Comparison of ENCODE assay signal across 28 cellular contexts in genomic region chr2:178265851-178266250, GRCh38.
"Had no signal": no experiment of that assay in that cellular context is flagged by ENCODE, and none has a peak within 500 bp of the region (broad histone marks: within the 10 kb centered on the region; RNA-seq: fewer than 3 reads in every experiment).

No MANE protein-coding gene starts in this region.

- H3K36me3 Mint-ChIP-seq: immature natural killer cell, naive B cell had no signal

- H2AFZ ChIP-seq: parathyroid adenoma had no signal

- DNase-seq: activated CD4-positive, alpha-beta memory T cell treated with anti-CD3 and anti-CD28 coated beads, Interleukin-2, amount 10 ng/mL, durations not matched to agents 7 days and 5 days; activated CD4-positive, alpha-beta T cell treated with anti-CD3 and anti-CD28 coated beads for 1 hour; activated CD4-positive, alpha-beta T cell treated with anti-CD3 and anti-CD28 coated beads, Interleukin-2, amount 10 ng/mL, durations not matched to agents 7 days and 5 days; activated CD8-positive, alpha-beta memory T cell treated with anti-CD3 and anti-CD28 coated beads, Interleukin-2, amount 50 U/mL, for 48 hours; activated gamma-delta T cell treated with Interleukin-2 at 50 U/mL for 16 hours; activated naive CD4-positive, alpha-beta T cell treated with anti-CD3 and anti-CD28 coated beads, Interleukin-2, amount 50 U/mL, for 16 hours; activated T-cell treated with anti-CD3 and anti-CD28 coated beads, Interleukin-2, amount 50 U/mL, for 24 hours; amniotic stem cell; brain microvascular endothelial cell; foreskin fibroblast; heart left ventricle; hypothalamus; immature natural killer cell; kidney; left colon; mammary epithelial cell; naive B cell; nucleus accumbens; spleen; stimulated activated naive CD4-positive, alpha-beta T cell; T-helper 9 cell; transverse colon had no signal

- FAIRE-seq: astrocyte, endothelial cell of umbilical vein, kidney, TTC549 had no signal

- H3K27me3 Mint-ChIP-seq: activated CD4-positive, alpha-beta T cell treated with anti-CD3 and anti-CD28 coated beads, Interleukin-2, amount 10 ng/mL, durations not matched to agents 7 days and 5 days; activated T-cell treated with anti-CD3 and anti-CD28 coated beads, Interleukin-2, amount 50 U/mL, for 24 hours had no signal

- H3K9me3 Mint-ChIP-seq: activated CD4-positive, alpha-beta memory T cell treated with anti-CD3 and anti-CD28 coated beads, Interleukin-2, amount 10 ng/mL, durations not matched to agents 7 days and 5 days; activated CD4-positive, alpha-beta T cell treated with anti-CD3 and anti-CD28 coated beads, Interleukin-2, amount 10 ng/mL, durations not matched to agents 7 days and 5 days; activated T-cell treated with anti-CD3 and anti-CD28 coated beads, Interleukin-2, amount 50 U/mL, for 24 hours; immature natural killer cell; naive B cell had no signal

- H3K4me3 Mint-ChIP-seq: activated CD4-positive, alpha-beta memory T cell treated with anti-CD3 and anti-CD28 coated beads, Interleukin-2, amount 10 ng/mL, durations not matched to agents 7 days and 5 days; activated CD4-positive, alpha-beta T cell treated with anti-CD3 and anti-CD28 coated beads, Interleukin-2, amount 10 ng/mL, durations not matched to agents 7 days and 5 days; activated T-cell treated with anti-CD3 and anti-CD28 coated beads, Interleukin-2, amount 50 U/mL, for 24 hours; immature natural killer cell; naive B cell had no signal

- H3K4me1 Mint-ChIP-seq: activated CD4-positive, alpha-beta memory T cell treated with anti-CD3 and anti-CD28 coated beads, Interleukin-2, amount 10 ng/mL, durations not matched to agents 7 days and 5 days; activated CD4-positive, alpha-beta T cell treated with anti-CD3 and anti-CD28 coated beads, Interleukin-2, amount 10 ng/mL, durations not matched to agents 7 days and 5 days; immature natural killer cell; naive B cell had no signal

- H3K4me3 ChIP-seq: heart left ventricle, right atrium auricular region, spleen, suprapubic skin, transverse colon had no signal

- H3K4me1 ChIP-seq: parathyroid adenoma, spleen, transverse colon had no signal

- H3K27ac Mint-ChIP-seq: activated CD4-positive, alpha-beta memory T cell treated with anti-CD3 and anti-CD28 coated beads, Interleukin-2, amount 10 ng/mL, durations not matched to agents 7 days and 5 days; activated CD4-positive, alpha-beta T cell treated with anti-CD3 and anti-CD28 coated beads, Interleukin-2, amount 10 ng/mL, durations not matched to agents 7 days and 5 days; activated T-cell treated with anti-CD3 and anti-CD28 coated beads, Interleukin-2, amount 50 U/mL, for 24 hours; immature natural killer cell had no signal

- H3K9me3 ChIP-seq: heart left ventricle, right atrium auricular region, spleen, suprapubic skin, transverse colon had no signal

- H3K36me3 ChIP-seq: brain microvascular endothelial cell, heart left ventricle, right atrium auricular region, spleen, suprapubic skin, transverse colon had no signal

- H3K27me3 ChIP-seq: brain microvascular endothelial cell, heart left ventricle, right atrium auricular region, spleen, suprapubic skin, transverse colon had no signal

- H3K27ac ChIP-seq: brain microvascular endothelial cell, heart left ventricle, parathyroid adenoma, right atrium auricular region, spleen, suprapubic skin, transverse colon had no signal

- H3K9ac ChIP-seq: parathyroid adenoma had no signal

- H3K79me2 ChIP-seq: parathyroid adenoma had no signal

- ATAC-seq: heart left ventricle, left colon had no signal
